23 cellular contexts compared by ENCODE assay signal in the genomic region with DNA sequence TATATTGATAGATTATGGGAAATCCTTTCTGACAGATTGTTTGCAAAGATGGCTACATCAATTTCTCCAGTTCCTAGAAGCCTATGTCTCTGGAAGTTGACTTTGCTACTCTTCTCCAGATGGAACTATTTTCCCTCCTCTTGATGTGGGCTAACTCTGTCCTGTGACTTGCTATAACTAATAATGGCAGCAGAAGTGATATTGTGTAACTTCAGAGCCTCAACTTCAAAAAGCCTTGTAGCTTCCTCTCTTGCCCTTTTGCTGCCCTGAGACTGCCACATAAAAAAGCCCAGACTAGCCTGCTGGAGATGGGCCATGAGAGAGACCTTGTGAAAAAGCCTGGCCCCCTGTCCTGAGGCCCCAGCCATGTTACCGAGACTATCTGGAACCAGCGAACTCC.
"Had no signal": no experiment of that assay in that cellular context is flagged by ENCODE, and none has a peak within 500 bp of the region (broad histone marks: within the 10 kb centered on the region; RNA-seq: fewer than 3 reads in every experiment).

No MANE protein-coding gene starts in this region.

- H3K4me1 ChIP-seq: adrenal gland, body of pancreas, esophagus squamous epithelium, left ventricle myocardium inferior, psoas muscle, transverse colon, uterus had no signal

- H3K4me3 ChIP-seq: adrenal gland, body of pancreas, esophagus squamous epithelium, left ventricle myocardium inferior, ovary, psoas muscle, smooth muscle cell, transverse colon, uterus had no signal

- DNase-seq: activated CD4-positive, alpha-beta T cell treated with anti-CD3 and anti-CD28 coated beads for 48 hours; activated CD4-positive, alpha-beta T cell treated with anti-CD3 and anti-CD28 coated beads, Interleukin-2, amount 50 U/mL, for 48 hours; activated CD8-positive, alpha-beta memory T cell treated with anti-CD3 and anti-CD28 coated beads for 24 hours; activated effector memory CD4-positive, alpha-beta T cell treated with Interleukin-2 at 50 U/mL for 16 hours; activated naive CD4-positive, alpha-beta T cell treated with anti-CD3 and anti-CD28 coated beads for 36 hours; activated naive CD8-positive, alpha-beta T cell treated with anti-CD3 and anti-CD28 coated beads for 36 hours; adrenal gland; aorta; body of pancreas; effector CD8-positive, alpha-beta T cell; esophagus squamous epithelium; foreskin melanocyte; left ventricle myocardium inferior; ovary; psoas muscle; stimulated activated CD4-positive, alpha-beta T cell treated with anti-CD3 and anti-CD28 coated beads, Interleukin-2, amount 100 ng/mL, for 48 hours; stimulated activated naive CD4-positive, alpha-beta T cell treated with Interleukin-2 at 50 U/mL for 16 hours; transverse colon; uterus; WERI-Rb-1 had no signal

- H3K4me2 ChIP-seq: smooth muscle cell had no signal

- H3K27me3 ChIP-seq: adrenal gland, body of pancreas, esophagus squamous epithelium, ovary, transverse colon, uterus had no signal

- H3K36me3 ChIP-seq: adrenal gland, esophagus squamous epithelium, left ventricle myocardium inferior, ovary, transverse colon, uterus, WERI-Rb-1 had no signal

- H3K27ac ChIP-seq: adrenal gland, body of pancreas, epithelial cell of prostate, esophagus squamous epithelium, left ventricle myocardium inferior, ovary, psoas muscle, transverse colon, uterus, WERI-Rb-1 had no signal

- ATAC-seq: activated CD4-positive, CD25-positive, alpha-beta regulatory T cell treated with anti-CD3 and anti-CD28 coated beads, Interleukin-2, amount 50 U/mL, for 24 hours; body of pancreas; psoas muscle had no signal
